1 cellular context compared by ENCODE assay signal in the genomic region with DNA sequence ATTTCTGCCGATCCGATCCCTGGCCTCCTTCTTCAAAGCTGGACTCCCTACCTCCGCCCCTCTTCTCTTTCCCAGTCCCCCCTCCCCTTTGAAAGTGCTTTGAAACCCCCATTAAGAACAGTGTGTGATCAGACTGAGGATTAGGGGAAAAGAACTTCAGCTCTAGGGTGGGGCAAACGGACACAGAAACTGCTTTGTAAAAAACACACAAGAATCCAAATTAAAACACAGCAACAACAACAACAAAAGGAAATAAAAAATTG.
TF ChIP-seq lines count a peak whose summit lies in the region.

No MANE protein-coding gene starts in this region.

TF ChIP-seq in GM12878, 131 proteins besides CTCF, POLR2A, EP300 and RAD21 (continued from another document):
- TF ChIP-seq, protein P1, sequence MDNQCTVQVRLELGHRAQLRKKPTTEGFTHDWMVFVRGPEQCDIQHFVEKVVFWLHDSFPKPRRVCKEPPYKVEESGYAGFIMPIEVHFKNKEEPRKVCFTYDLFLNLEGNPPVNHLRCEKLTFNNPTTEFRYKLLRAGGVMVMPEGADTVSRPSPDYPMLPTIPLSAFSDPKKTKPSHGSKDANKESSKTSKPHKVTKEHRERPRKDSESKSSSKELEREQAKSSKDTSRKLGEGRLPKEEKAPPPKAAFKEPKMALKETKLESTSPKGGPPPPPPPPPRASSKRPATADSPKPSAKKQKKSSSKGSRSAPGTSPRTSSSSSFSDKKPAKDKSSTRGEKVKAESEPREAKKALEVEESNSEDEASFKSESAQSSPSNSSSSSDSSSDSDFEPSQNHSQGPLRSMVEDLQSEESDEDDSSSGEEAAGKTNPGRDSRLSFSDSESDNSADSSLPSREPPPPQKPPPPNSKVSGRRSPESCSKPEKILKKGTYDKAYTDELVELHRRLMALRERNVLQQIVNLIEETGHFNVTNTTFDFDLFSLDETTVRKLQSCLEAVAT (IDR thresholded peaks at IDR 0.05): peak; percentile 11; the same call in 1 of the 2 replicates
